In the genomic region with DNA sequence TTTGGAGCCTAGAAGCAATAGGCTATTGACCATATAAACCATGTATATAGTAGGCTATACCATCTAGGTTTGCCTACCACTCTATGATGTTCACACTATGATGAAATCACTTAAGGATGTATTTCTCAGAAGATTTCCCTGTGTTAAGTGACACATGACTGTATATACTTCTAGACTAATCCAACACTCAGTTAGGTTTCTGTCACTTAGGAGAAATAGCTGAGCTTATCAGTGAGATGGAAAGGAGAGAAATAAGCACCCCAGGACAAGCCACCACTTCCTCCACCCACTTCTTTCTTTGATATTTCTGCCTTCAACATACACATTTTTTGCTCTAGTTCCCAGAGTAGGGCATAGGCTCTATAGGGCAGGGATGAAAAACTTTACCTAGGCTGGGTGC, we compare ENCODE assay signal across 8 cellular contexts. TPM values are rescaled to one million over a fixed set of nuclear protein-coding genes. Genes with fewer than 3 reads are reported as not detected.
"Had no signal": no experiment of that assay in that cellular context is flagged by ENCODE, and none has a peak within 500 bp of the region (broad histone marks: within the 10 kb centered on the region; RNA-seq: fewer than 3 reads in every experiment).

No MANE protein-coding gene starts in this region.

- H3K9me3 ChIP-seq: ascending aorta, tibial nerve, vagina had no signal

- H3K4me3 ChIP-seq: ascending aorta, dorsolateral prefrontal cortex, tibial nerve, vagina had no signal

- H3K4me1 ChIP-seq: ascending aorta, tibial nerve, vagina had no signal

- H3K36me3 ChIP-seq: ascending aorta, tibial nerve, vagina had no signal

- DNase-seq: activated CD4-positive, alpha-beta T cell treated with anti-CD3 and anti-CD28 coated beads for 48 hours; activated effector memory CD4-positive, alpha-beta T cell treated with Interleukin-2 at 50 U/mL for 16 hours; dorsolateral prefrontal cortex; hippocampal formation; stimulated activated CD4-positive, alpha-beta T cell treated with anti-CD3 and anti-CD28 coated beads, Interleukin-4, amount 100 ng/mL, for 24 hours had no signal

- H3K27me3 ChIP-seq: ascending aorta, dorsolateral prefrontal cortex, tibial nerve, vagina had no signal

- H3K27ac ChIP-seq: ascending aorta, dorsolateral prefrontal cortex, tibial nerve, vagina had no signal

RNA-seq across cellular contexts. Expression of gene TMEM169, which starts 7.9 kb away (rescaled TPM):
- total RNA-seq: vagina had no signal
